In genomic region chr7:141701489-141702046, GRCh38 we compare ENCODE assay signal across 8 cellular contexts. TPM values are rescaled to one million over a fixed set of nuclear protein-coding genes. Genes with fewer than 3 reads are reported as not detected.
A peak's percentile ranks its signal among the peaks of the same experiment; 100 is the strongest.
DNase-seq lines count a peak whose midpoint lies in the region; ATAC-seq lines count a peak whose summit lies in the region.

No MANE protein-coding gene starts in this region.

- peak overlapping the region; percentile 89 to 95 (median 92) for H3K4me3 Mint-ChIP-seq in naive B cell
- H3K4me3 Mint-ChIP-seq in stimulated activated naive B cell treated with anti-CD40 and anti-IgM and Interleukin-4, amounts not matched to agents 10 μg/mL and 1 μg/mL and 100 μg/mL, for 72 hours: peak overlapping the region; percentile 80 to 81

- H3K27ac ChIP-seq in epithelial cell of prostate: peak overlapping the region; percentile 15

- H3K27me3 Mint-ChIP-seq in naive B cell: no peaks in the 10 kb centered on the region
- H3K27me3 Mint-ChIP-seq in stimulated activated naive B cell treated with anti-CD40 and anti-IgM and Interleukin-4, amounts not matched to agents 10 μg/mL and 1 μg/mL and 100 μg/mL, for 72 hours: no peaks in the 10 kb centered on the region

- no peaks in the 10 kb centered on the region for H3K36me3 Mint-ChIP-seq in naive B cell
- peaks cover 0 to 1% of the 10 kb centered on the region in 2 donors for H3K36me3 Mint-ChIP-seq in stimulated activated naive B cell treated with anti-CD40 and anti-IgM and Interleukin-4, amounts not matched to agents 10 μg/mL and 1 μg/mL and 100 μg/mL, for 72 hours

- DNase-seq in NCI-H510A treated with DMSO at 0.1 percent for 48 hours (lab: John Stamatoyannopoulos, UW) (peak; percentile 10), NCI-H510A (lab: John Stamatoyannopoulos, UW) (no peak), NCI-H2107 treated with DMSO at 0.1 percent for 48 hours (lab: John Stamatoyannopoulos, UW; ENCODE audit: unreplicated experiment) (peak; percentile 12), epithelial cell of prostate (ENCODE audit: low read depth, low spot score) (no peak), naive B cell (peak; percentile 82)
- peak; percentile 42 for DNase-seq in activated CD8-positive, alpha-beta memory T cell treated with anti-CD3 and anti-CD28 coated beads, Interleukin-2, amount 50 U/mL, for 1 hour (ENCODE audit: extremely low read depth)
- peak; percentile 49 for DNase-seq in stimulated activated naive B cell treated with anti-CD40 and anti-IgM and Interleukin-4, amounts not matched to agents 10 μg/mL and 1 μg/mL and 100 μg/mL, for 72 hours

- H3K27ac Mint-ChIP-seq in naive B cell: peak overlapping the region; percentile 56 to 98 (median 91)
- H3K27ac Mint-ChIP-seq in stimulated activated naive B cell treated with anti-CD40 and anti-IgM and Interleukin-4, amounts not matched to agents 10 μg/mL and 1 μg/mL and 100 μg/mL, for 72 hours: no peak overlapping the region

- H3K4me1 Mint-ChIP-seq in naive B cell: peaks cover 38 to 52% (median 52%) of the 10 kb centered on the region in 3 donors
- H3K4me1 Mint-ChIP-seq in stimulated activated naive B cell treated with anti-CD40 and anti-IgM and Interleukin-4, amounts not matched to agents 10 μg/mL and 1 μg/mL and 100 μg/mL, for 72 hours: peaks cover 40 to 51% of the 10 kb centered on the region in 2 donors

- ATAC-seq in HG02678 (IDR thresholded peaks at IDR 0.05; ENCODE audit: unreplicated experiment) (peak; percentile 80), naive B cell (ENCODE audit: low read depth in 2 of 2) (peak; percentile 79 to 80)
- ATAC-seq in stimulated activated naive B cell treated with anti-CD40 and anti-IgM and Interleukin-4, amounts not matched to agents 10 μg/mL and 1 μg/mL and 100 μg/mL, for 72 hours (replicated peaks): peak; percentile 77 to 81

- H3K9me3 Mint-ChIP-seq in naive B cell: no peaks in the 10 kb centered on the region
- H3K9me3 Mint-ChIP-seq in stimulated activated naive B cell treated with anti-CD40 and anti-IgM and Interleukin-4, amounts not matched to agents 10 μg/mL and 1 μg/mL and 100 μg/mL, for 72 hours: no peaks in the 10 kb centered on the region

RNA-seq across cellular contexts. Expression of gene DENND11, which starts 0.4 kb away (rescaled TPM):
- 10 to 100 TPM; 11.4 to 32.2 (median 22.9) TPM for polyA plus RNA-seq in naive B cell (ENCODE audit: low read depth in 6 of 6)

RNA-seq across cellular contexts. Expression of gene WEE2, which starts 6.6 kb away (rescaled TPM):
- under 1 TPM in 1 of 6 donors, not detected in 5; 0.52 TPM for polyA plus RNA-seq in naive B cell (ENCODE audit: low read depth in 6 of 6)

RNA-seq across cellular contexts. Expression of gene SSBP1, which starts 36.6 kb away (rescaled TPM):
- 100 to 1,000 TPM; 246 to 345 (median 302) TPM for polyA plus RNA-seq in naive B cell (ENCODE audit: low read depth in 6 of 6)

Comparison
In these comparisons a context has a peak if more than half of its experiments do, and no peak if none do; other contexts are left out.
1. DNase-seq: peak in NCI-H510A treated with DMSO at 0.1 percent for 48 hours (single experiment), NCI-H2107 treated with DMSO at 0.1 percent for 48 hours (single experiment), activated CD8-positive, alpha-beta memory T cell treated with anti-CD3 and anti-CD28 coated beads, Interleukin-2, amount 50 U/mL, for 1 hour (single experiment), naive B cell (single experiment) and stimulated activated naive B cell treated with anti-CD40 and anti-IgM and Interleukin-4, amounts not matched to agents 10 μg/mL and 1 μg/mL and 100 μg/mL, for 72 hours (single experiment); none in NCI-H510A (single experiment) and epithelial cell of prostate (single experiment).
2. Peak in every context shown above with its lines, with median percentiles within 50 percentile points of each other: ATAC-seq.